ENCODE assay signal across 28 cellular contexts in the genomic region with DNA sequence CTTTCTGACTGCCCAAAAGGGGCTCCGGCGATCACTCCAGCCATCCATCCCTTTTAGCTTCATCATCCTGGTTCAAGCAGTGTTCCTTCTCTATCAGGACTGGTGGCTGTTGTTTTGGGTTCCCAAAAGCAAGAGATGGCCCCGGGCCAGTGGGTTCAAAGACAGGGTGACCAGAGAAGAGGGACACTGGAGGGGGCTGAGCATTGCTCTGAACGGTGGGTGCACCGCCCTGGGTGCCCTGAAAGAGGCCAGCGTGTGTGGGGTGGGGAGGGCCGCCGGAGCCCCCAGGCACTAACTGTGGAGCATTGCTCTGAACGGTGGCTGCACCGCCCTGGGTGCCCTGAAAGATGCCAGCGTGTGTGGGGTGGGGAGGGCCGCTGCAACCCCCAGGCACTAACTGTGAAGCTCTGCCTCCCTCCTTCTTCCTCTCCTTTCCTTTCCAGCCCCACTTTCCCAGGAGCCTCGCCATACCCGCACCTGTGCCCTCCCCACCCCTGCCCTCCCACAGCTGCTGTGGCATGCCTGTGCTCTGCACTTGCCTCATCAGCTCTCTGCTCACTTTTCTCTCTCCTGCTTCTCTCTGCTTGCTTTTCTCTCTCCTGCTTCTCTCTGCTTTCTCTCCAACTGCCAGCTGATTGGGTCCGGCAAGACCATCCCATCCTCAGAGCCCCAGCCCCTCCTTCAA. TPM values are rescaled to one million over a fixed set of nuclear protein-coding genes. Genes with fewer than 3 reads are reported as not detected.
DNase-seq lines count a peak whose midpoint lies in the region; ATAC-seq and TF ChIP-seq lines count a peak whose summit lies in the region.
"Had no signal": no experiment of that assay in that cellular context is flagged by ENCODE, and none has a peak within 500 bp of the region (broad histone marks: within the 10 kb centered on the region; RNA-seq: fewer than 3 reads in every experiment).

No MANE protein-coding gene starts in this region.

- no peak overlapping the region for H2AFZ ChIP-seq in neuronal stem cell (ENCODE audit: low read length)

- H3K27me3 ChIP-seq in neuronal stem cell (ENCODE audit: control insufficient read depth in 3 of 3, insufficient read depth in 3 of 3, low read depth in 1 of 3, low read length in 3 of 3) (no peaks in the 10 kb centered on the region), body of pancreas (no peaks in the 10 kb centered on the region)
- H3K27me3 ChIP-seq: SJCRH30 had no signal

- TF ChIP-seq CTCF in glutamatergic neuron (IDR thresholded peaks at IDR 0.05; ENCODE audit: partially characterized antibody, unreplicated experiment) (no peak), body of pancreas (IDR thresholded peaks at IDR 0.05) (no peak)

- peaks cover 3% of the 10 kb centered on the region for H3K9me3 Mint-ChIP-seq in glutamatergic neuron (ENCODE audit: unreplicated experiment)
- H3K9me3 Mint-ChIP-seq in immature natural killer cell = peaks cover 0 to 2% (median 0%) of the 10 kb centered on the region in 6 donors
- H3K9me3 Mint-ChIP-seq: IgD-negative memory B cell had no signal

- no peaks in the 10 kb centered on the region for H3K79me1 ChIP-seq in neuronal stem cell (ENCODE audit: low read depth, low read length)

- H3K14ac ChIP-seq in neuronal stem cell (ENCODE audit: low read length) = no peak overlapping the region

- H3K9me3 ChIP-seq in neuronal stem cell (replicated peaks in 1 of 2; ENCODE audit: control insufficient read depth in 2 of 2, insufficient read depth in 1 of 2, low read depth in 1 of 2, low read length in 2 of 2) = no peaks in the 10 kb centered on the region
- H3K9me3 ChIP-seq in body of pancreas = no peaks in the 10 kb centered on the region
- H3K9me3 ChIP-seq: BE2C, SJCRH30 had no signal

- H3K4ac ChIP-seq in neuronal stem cell (ENCODE audit: low read length) = no peak overlapping the region

- H3K4me3 Mint-ChIP-seq in glutamatergic neuron (ENCODE audit: unreplicated experiment) = no peak overlapping the region
- H3K4me3 Mint-ChIP-seq in immature natural killer cell = no peak overlapping the region
- H3K4me3 Mint-ChIP-seq: CD14-positive monocyte; CD8-positive, alpha-beta memory T cell; HFFc6; IgD-negative memory B cell had no signal

- no peaks in the 10 kb centered on the region for H3K36me3 Mint-ChIP-seq in glutamatergic neuron (ENCODE audit: unreplicated experiment)
- no peaks in the 10 kb centered on the region for H3K36me3 Mint-ChIP-seq in immature natural killer cell
- H3K36me3 Mint-ChIP-seq: CD14-positive monocyte, IgD-negative memory B cell had no signal

- WGBS in neuronal stem cell (ENCODE audit: extremely low coverage in 2 of 2, insufficient read length in 2 of 2, insufficient replicate concordance in 1 of 2), 2 donors = no CpG with 5 or more reads among the region's 15 CpGs
- 76 to 82% methylated on average over 11 to 15 of the region's 15 CpGs for WGBS in body of pancreas, 2 donors

- no peak overlapping the region for H2AK5ac ChIP-seq in neuronal stem cell (ENCODE audit: low read depth, low read length)

- no peaks in the 10 kb centered on the region for H3K36me3 ChIP-seq in neuronal stem cell (replicated peaks in 1 of 2; ENCODE audit: control insufficient read depth in 2 of 2, insufficient read depth in 2 of 2, low read length in 2 of 2)
- H3K36me3 ChIP-seq in body of pancreas (replicated peaks in 1 of 2; ENCODE audit: insufficient read depth in 1 of 2, low read depth in 2 of 2) = no peaks in the 10 kb centered on the region
- H3K36me3 ChIP-seq: BE2C, SJCRH30 had no signal

- H3K4me2 ChIP-seq in neuronal stem cell (ENCODE audit: insufficient read depth, low read length, poor library complexity, severe bottlenecking) = no peak overlapping the region

- no peak overlapping the region for H3K27ac ChIP-seq in neuronal stem cell (replicated peaks; ENCODE audit: low read length)
- no peak overlapping the region for H3K27ac ChIP-seq in body of pancreas
- H3K27ac ChIP-seq: HL-60, SJCRH30 had no signal

- H3K27me3 Mint-ChIP-seq in glutamatergic neuron (ENCODE audit: unreplicated experiment) = peaks cover 1% of the 10 kb centered on the region
- H3K27me3 Mint-ChIP-seq in immature natural killer cell (ENCODE audit: low read depth in 3 of 3) = no peaks in the 10 kb centered on the region
- H3K27me3 Mint-ChIP-seq: CD8-positive, alpha-beta memory T cell; IgD-negative memory B cell had no signal

- no peak overlapping the region for H3K18ac ChIP-seq in neuronal stem cell (ENCODE audit: low read length)

- H4K91ac ChIP-seq in neuronal stem cell (ENCODE audit: low read depth, low read length, poor library complexity) = no peak overlapping the region

- ATAC-seq in left ventricle myocardium superior = peak; percentile 30
- no peak for ATAC-seq in body of pancreas
- ATAC-seq: PC-3 had no signal

- no peak for TF ChIP-seq POLR2A in body of pancreas (IDR thresholded peaks at IDR 0.05)

- H3K9ac ChIP-seq in neuronal stem cell (ENCODE audit: low read depth, low read length, poor library complexity) = no peak overlapping the region

- H3K4me1 Mint-ChIP-seq in glutamatergic neuron (ENCODE audit: low read depth, unreplicated experiment) = no peaks in the 10 kb centered on the region
- no peaks in the 10 kb centered on the region for H3K4me1 Mint-ChIP-seq in immature natural killer cell
- H3K4me1 Mint-ChIP-seq: CD14-positive monocyte; CD8-positive, alpha-beta memory T cell; IgD-negative memory B cell had no signal

- H3K4me3 ChIP-seq in neuronal stem cell (ENCODE audit: low read length in 2 of 2) (no peak overlapping the region), body of pancreas (no peak overlapping the region)
- H3K4me3 ChIP-seq: SJCRH30 had no signal

- no peak overlapping the region for H2BK5ac ChIP-seq in neuronal stem cell (ENCODE audit: low read length)

- H3K4me1 ChIP-seq in neuronal stem cell (ENCODE audit: control insufficient read depth in 2 of 2, insufficient read depth in 1 of 2, low read depth in 1 of 2, low read length in 2 of 2) (no peaks in the 10 kb centered on the region), body of pancreas (no peaks in the 10 kb centered on the region)
- H3K4me1 ChIP-seq: BE2C, SJCRH30 had no signal

- peak overlapping the region; percentile 17 for H4K8ac ChIP-seq in neuronal stem cell (ENCODE audit: low read depth, low read length)

- H2BK12ac ChIP-seq in neuronal stem cell (ENCODE audit: low read length) = no peak overlapping the region

- intact Hi-C loops in left ventricle myocardium superior (cut with micrococcal nuclease) = no loop called here
- intact Hi-C loops in cardiac septum (cut with DNase I) = no loop called here
- intact Hi-C loops in body of pancreas (cut with DNase I) = no loop called here

- no peak overlapping the region for H2BK120ac ChIP-seq in neuronal stem cell (ENCODE audit: low read depth, low read length)

- DNase-seq in left ventricle myocardium superior (no peak), cardiac septum (ENCODE audit: low spot score) (no peak), glutamatergic neuron (no peak), neuronal stem cell (ENCODE audit: low spot score) (no peak), HCEC 1CT (no peak), body of pancreas (no peak), immature natural killer cell (no peak)
- DNase-seq: 8988T; BE2C; CD8-positive, alpha-beta memory T cell; DMS79 treated with DMSO at 0.1 percent for 48 hours; H7; HFFc6; NCI-H1048; NCI-H1417; NCI-H1694; NCI-H2029 treated with DMSO at 0.1 percent for 48 hours; NCI-H446 treated with DMSO at 0.1 percent for 48 hours; NCI-H526; NCI-H82; NK-92 treated with Interleukin-12 subunit alpha and Interleukin-12 subunit beta, amount 100 ng/mL, for 24 hours; PC-3; SJCRH30 had no signal

- H2BK15ac ChIP-seq in neuronal stem cell (ENCODE audit: low read length) = no peak overlapping the region

- H3K27ac Mint-ChIP-seq in glutamatergic neuron (ENCODE audit: unreplicated experiment) (peak overlapping the region; percentile 2), immature natural killer cell (no peak overlapping the region)
- H3K27ac Mint-ChIP-seq: HFFc6, IgD-negative memory B cell had no signal

- H3K23ac ChIP-seq in neuronal stem cell (ENCODE audit: low read depth, low read length, poor library complexity) = no peak overlapping the region

RNA-seq across cellular contexts. Expression of gene OR4F6, which starts 37.4 kb away (rescaled TPM):
- total RNA-seq in left ventricle myocardium superior (not detected), cardiac septum (not detected), glutamatergic neuron (ENCODE audit: unreplicated experiment) (not detected), body of pancreas (not detected)
- not detected for polyA plus RNA-seq in neuronal stem cell (2013, experiment 1 of 2)
- polyA plus RNA-seq in neuronal stem cell (2013, experiment 2 of 2) = not detected
- polyA plus RNA-seq in immature natural killer cell = not detected
- total RNA-seq: CD8-positive, alpha-beta memory T cell; H7; HFFc6; PC-3; Right ventricle myocardium inferior; RPMI7951; SJCRH30 had no signal
- polyA plus RNA-seq: CD14-positive monocyte; CD8-positive, alpha-beta memory T cell; IgD-negative memory B cell had no signal

RNA-seq across cellular contexts. Expression of gene TARS3, which starts 41.6 kb away (rescaled TPM):
- total RNA-seq in left ventricle myocardium superior (35.0 TPM), cardiac septum (27.3 TPM), glutamatergic neuron (ENCODE audit: unreplicated experiment) (40.1 TPM), body of pancreas (10 to 100 TPM; 15.0 to 70.5 TPM)
- polyA plus RNA-seq in neuronal stem cell (2013, experiment 1 of 2) = 12.7 TPM
- 12.6 TPM for polyA plus RNA-seq in neuronal stem cell (2013, experiment 2 of 2)
- 10 to 100 TPM in 1 of 3 donors, 1 to 10 TPM in 1, under 1 TPM in 1; 0.41 to 14.1 (median 6.6) TPM for polyA plus RNA-seq in immature natural killer cell

RNA-seq across cellular contexts. Expression of gene OR4F15, which starts 46.1 kb away (rescaled TPM):
- not detected for total RNA-seq in left ventricle myocardium superior
- total RNA-seq in cardiac septum = not detected
- not detected for total RNA-seq in glutamatergic neuron (ENCODE audit: unreplicated experiment)
- polyA plus RNA-seq in neuronal stem cell (2013, experiment 1 of 2) = not detected
- polyA plus RNA-seq in neuronal stem cell (2013, experiment 2 of 2) = not detected
- not detected for total RNA-seq in body of pancreas
- polyA plus RNA-seq in immature natural killer cell = not detected
- total RNA-seq: CD8-positive, alpha-beta memory T cell; H7; PC-3; Right ventricle myocardium inferior; SJCRH30 had no signal
- polyA plus RNA-seq: CD14-positive monocyte; CD8-positive, alpha-beta memory T cell; IgD-negative memory B cell had no signal
